Comparison of ENCODE assay signal across 17 cellular contexts in genomic region chr18:49185636-49186035, GRCh38.
DNase-seq lines count a peak whose midpoint lies in the region; TF ChIP-seq lines count a peak whose summit lies in the region.
"Had no signal": no experiment of that assay in that cellular context is flagged by ENCODE, and none has a peak within 500 bp of the region (broad histone marks: within the 10 kb centered on the region; RNA-seq: fewer than 3 reads in every experiment).

No MANE protein-coding gene starts in this region.

- H3K27me3 ChIP-seq in SJCRH30 = no peaks in the 10 kb centered on the region

- no peaks in the 10 kb centered on the region for H3K9me3 ChIP-seq in SJCRH30 (replicated peaks)
- H3K9me3 ChIP-seq: Caco-2 had no signal

- H3K36me3 ChIP-seq in SJCRH30 = no peaks in the 10 kb centered on the region

- H3K4me1 ChIP-seq in SJCRH30 = no peaks in the 10 kb centered on the region
- H3K4me1 ChIP-seq: Caco-2 had no signal

- H3K4me3 ChIP-seq in SJCRH30 = no peak overlapping the region
- no peak overlapping the region for H3K4me3 ChIP-seq in epithelial cell of esophagus (ENCODE audit: low read length)

- peak; percentile 22 for DNase-seq in ELR (ENCODE audit: low read depth)
- DNase-seq in SJCRH30 = peak in 1 of 2 experiments; percentile 18
- peak; percentile 46 for DNase-seq in epithelial cell of esophagus (ENCODE audit: low read depth)
- peak; percentile 4 for DNase-seq in pulmonary artery endothelial cell (ENCODE audit: low read depth, low spot score)
- DNase-seq in HPDE6-E6E7 (ENCODE audit: extremely low spot score) = no peak
- DNase-seq in occipital lobe (lab: John Stamatoyannopoulos, UW) = no peak
- no peak for DNase-seq in activated naive CD4-positive, alpha-beta T cell treated with Interleukin-2 at 50 U/mL for 16 hours
- DNase-seq: AML-193; Caco-2; CD4-positive, CD25-positive, alpha-beta regulatory T cell; H9; KBM-7; NCI-H1092; NCI-H2107; NCI-H2227 treated with DMSO at 0.1 percent for 48 hours; NCI-H524 had no signal

- no peak for TF ChIP-seq CTCF in epithelial cell of esophagus (IDR thresholded peaks at IDR 0.05; ENCODE audit: insufficient read depth, low read depth, low read length, missing control alignments)

- H3K27ac ChIP-seq in SJCRH30 = peak overlapping the region; percentile 29; the same call in 1 of the 2 replicates
- H3K27ac ChIP-seq: HL-60 had no signal

Comparison
In these comparisons a context has a peak if more than half of its experiments do, and no peak if none do; other contexts are left out.
1. DNase-seq: peak in ELR (single experiment), epithelial cell of esophagus (single experiment) and pulmonary artery endothelial cell (single experiment); none in HPDE6-E6E7 (single experiment), occipital lobe (single experiment) and activated naive CD4-positive, alpha-beta T cell treated with Interleukin-2 at 50 U/mL for 16 hours (single experiment).